14 cellular contexts compared by ENCODE assay signal in genomic region chr2:112149866-112150435, GRCh38. TPM values are rescaled to one million over a fixed set of nuclear protein-coding genes. Genes with fewer than 3 reads are reported as not detected.
DNase-seq lines count a peak whose midpoint lies in the region; ATAC-seq and TF ChIP-seq lines count a peak whose summit lies in the region.
"Had no signal": no experiment of that assay in that cellular context is flagged by ENCODE, and none has a peak within 500 bp of the region (broad histone marks: within the 10 kb centered on the region; RNA-seq: fewer than 3 reads in every experiment).

No MANE protein-coding gene starts in this region.

- H4K20me1 ChIP-seq in osteoblast (ENCODE audit: insufficient read depth, low read length): no peaks in the 10 kb centered on the region

- H3K27ac Mint-ChIP-seq in activated T-helper 2 cell treated with anti-CD3 and anti-CD28 coated beads, Interferon-gamma antibody, Interleukin-2, Interleukin-4, amounts not matched to agents 10 μg/mL and 5 μg/mL and 100 μg/mL, durations not matched to agents 14 hours and 24 hours and 36 hours: no peak overlapping the region
- no peak overlapping the region for H3K27ac Mint-ChIP-seq in naive thymus-derived CD8-positive, alpha-beta T cell

- peaks cover 0 to 19% (median 2%) of the 10 kb centered on the region in 12 donors for H3K4me1 ChIP-seq in heart left ventricle
- no peaks in the 10 kb centered on the region for H3K4me1 ChIP-seq in esophagus muscularis mucosa
- peaks cover 61% of the 10 kb centered on the region for H3K4me1 ChIP-seq in osteoblast (ENCODE audit: insufficient read depth, low read length)
- H3K4me1 ChIP-seq: gastrocnemius medialis had no signal

- H3K36me3 Mint-ChIP-seq in activated T-helper 2 cell treated with anti-CD3 and anti-CD28 coated beads, Interferon-gamma antibody, Interleukin-2, Interleukin-4, amounts not matched to agents 10 μg/mL and 5 μg/mL and 100 μg/mL, durations not matched to agents 14 hours and 24 hours and 36 hours (ENCODE audit: low read depth): no peaks in the 10 kb centered on the region
- H3K36me3 Mint-ChIP-seq in naive thymus-derived CD8-positive, alpha-beta T cell: no peaks in the 10 kb centered on the region
- H3K36me3 Mint-ChIP-seq: WTC11 had no signal

- H3K27me3 ChIP-seq in heart left ventricle (no peaks in the 10 kb centered on the region), esophagus muscularis mucosa (no peaks in the 10 kb centered on the region), osteoblast (ENCODE audit: insufficient read depth, low read length) (no peaks in the 10 kb centered on the region)

- peaks cover 4% of the 10 kb centered on the region for H3K27me3 Mint-ChIP-seq in activated T-helper 2 cell treated with anti-CD3 and anti-CD28 coated beads, Interferon-gamma antibody, Interleukin-2, Interleukin-4, amounts not matched to agents 10 μg/mL and 5 μg/mL and 100 μg/mL, durations not matched to agents 14 hours and 24 hours and 36 hours (ENCODE audit: low read depth)
- H3K27me3 Mint-ChIP-seq in naive thymus-derived CD8-positive, alpha-beta T cell: peaks cover 0 to 2% (median 0%) of the 10 kb centered on the region in 5 donors

- ATAC-seq in heart left ventricle: peak in 1 of 4 donors; percentile 18
- ATAC-seq in Right ventricle myocardium superior (ENCODE audit: poor library complexity): no peak
- ATAC-seq in naive thymus-derived CD8-positive, alpha-beta T cell: no peak
- ATAC-seq: activated naive CD4-positive, alpha-beta T cell treated with anti-CD3 and anti-CD28 coated beads, Interleukin-2, amount 50 U/mL, for 72 hours; effector memory CD8-positive, alpha-beta T cell; WTC11 had no signal

- H3K4me1 Mint-ChIP-seq in activated T-helper 2 cell treated with anti-CD3 and anti-CD28 coated beads, Interferon-gamma antibody, Interleukin-2, Interleukin-4, amounts not matched to agents 10 μg/mL and 5 μg/mL and 100 μg/mL, durations not matched to agents 14 hours and 24 hours and 36 hours (ENCODE audit: low read depth): peaks cover 9% of the 10 kb centered on the region
- H3K4me1 Mint-ChIP-seq in naive thymus-derived CD8-positive, alpha-beta T cell: peaks cover 4 to 8% (median 6%) of the 10 kb centered on the region in 4 donors

- peak overlapping the region; percentile 42 for H2AFZ ChIP-seq in osteoblast (ENCODE audit: low read length)

- H3K9me3 Mint-ChIP-seq in activated T-helper 2 cell treated with anti-CD3 and anti-CD28 coated beads, Interferon-gamma antibody, Interleukin-2, Interleukin-4, amounts not matched to agents 10 μg/mL and 5 μg/mL and 100 μg/mL, durations not matched to agents 14 hours and 24 hours and 36 hours: no peaks in the 10 kb centered on the region
- H3K9me3 Mint-ChIP-seq in naive thymus-derived CD8-positive, alpha-beta T cell: no peaks in the 10 kb centered on the region
- H3K9me3 Mint-ChIP-seq: effector memory CD8-positive, alpha-beta T cell; WTC11 had no signal

- DNase-seq in heart left ventricle (no peak), Right ventricle myocardium superior (no peak), esophagus muscularis mucosa (ENCODE audit: extremely low spot score) (peak; percentile 68), osteoblast (ENCODE audit: insufficient read length, low spot score, missing footprints) (no peak), OCI-M1 (lab: John Stamatoyannopoulos, UW) (no peak), NCI-H1092 treated with DMSO at 0.1 percent for 48 hours (lab: John Stamatoyannopoulos, UW) (no peak)
- DNase-seq in activated T-helper 2 cell treated with anti-CD3 and anti-CD28 coated beads, Interferon-gamma antibody, Interleukin-2, Interleukin-4, amounts not matched to agents 10 μg/mL and 5 μg/mL and 100 μg/mL, durations not matched to agents 14 hours and 24 hours and 36 hours (ENCODE audit: low spot score): no peak
- DNase-seq in naive thymus-derived CD8-positive, alpha-beta T cell: no peak
- DNase-seq: effector memory CD8-positive, alpha-beta T cell; NCI-H146; SW 1271 had no signal

- no peak overlapping the region for H3K4me3 Mint-ChIP-seq in activated T-helper 2 cell treated with anti-CD3 and anti-CD28 coated beads, Interferon-gamma antibody, Interleukin-2, Interleukin-4, amounts not matched to agents 10 μg/mL and 5 μg/mL and 100 μg/mL, durations not matched to agents 14 hours and 24 hours and 36 hours (ENCODE audit: low read depth)
- no peak overlapping the region for H3K4me3 Mint-ChIP-seq in naive thymus-derived CD8-positive, alpha-beta T cell
- H3K4me3 Mint-ChIP-seq: effector memory CD8-positive, alpha-beta T cell; WTC11 had no signal

- WGBS in heart left ventricle, 4 donors: 52 to 74% (median 69%) methylated on average over 7 of the region's 7 CpGs
- 83% methylated on average over 3 of the region's 7 CpGs for WGBS in esophagus muscularis mucosa

- TF ChIP-seq CTCF in heart left ventricle (IDR thresholded peaks at IDR 0.05) (no peak), esophagus muscularis mucosa (IDR thresholded peaks at IDR 0.05) (no peak), osteoblast (IDR thresholded peaks at IDR 0.05; ENCODE audit: extremely low read depth, low read depth, low read length) (no peak)

- no peak for TF ChIP-seq EP300 in esophagus muscularis mucosa (IDR thresholded peaks at IDR 0.05)

- H3K36me3 ChIP-seq in heart left ventricle: no peaks in the 10 kb centered on the region
- H3K36me3 ChIP-seq in esophagus muscularis mucosa: no peaks in the 10 kb centered on the region
- no peaks in the 10 kb centered on the region for H3K36me3 ChIP-seq in osteoblast (ENCODE audit: insufficient read depth, low read length)
- H3K36me3 ChIP-seq: gastrocnemius medialis had no signal

- H3K4me3 ChIP-seq in heart left ventricle (no peak overlapping the region), esophagus muscularis mucosa (no peak overlapping the region), osteoblast (ENCODE audit: insufficient read depth, low read length) (no peak overlapping the region)
- H3K4me3 ChIP-seq: gastrocnemius medialis had no signal

- intact Hi-C loops in heart left ventricle (cut with DNase I): loop anchor here in 1 of 10 donors (10.0 kb wide), 1 partner anchor 95 kb away; no protein-coding TSS in a partner anchor
- intact Hi-C loops in Right ventricle myocardium superior (cut with DNase I): no loop called here
- intact Hi-C loops in esophagus muscularis mucosa (cut with DNase I): no loop called here
- intact Hi-C loops in activated T-helper 2 cell treated with anti-CD3 and anti-CD28 coated beads, Interferon-gamma antibody, Interleukin-2, Interleukin-4, amounts not matched to agents 10 μg/mL and 5 μg/mL and 100 μg/mL, durations not matched to agents 14 hours and 24 hours and 36 hours (cut with micrococcal nuclease): loop anchor here (5.0 kb wide), 1 partner anchor 37 kb away; no protein-coding TSS in a partner anchor

- peaks cover 3% of the 10 kb centered on the region for H3K79me2 ChIP-seq in osteoblast (ENCODE audit: insufficient read depth, low read length)

- POLR2A ChIA-PET in naive thymus-derived CD8-positive, alpha-beta T cell (lab: Charles Lee): interaction anchor here (0.6 kb wide), 1 partner anchor 1031 kb away, joined by 3 read pairs; no protein-coding TSS in a partner anchor

- H3K9me3 ChIP-seq in heart left ventricle (no peaks in the 10 kb centered on the region), esophagus muscularis mucosa (no peaks in the 10 kb centered on the region), osteoblast (ENCODE audit: low read depth, low read length) (no peaks in the 10 kb centered on the region)
- H3K9me3 ChIP-seq: gastrocnemius medialis had no signal

- TF ChIP-seq POLR2A in heart left ventricle (IDR thresholded peaks at IDR 0.05) (no peak), esophagus muscularis mucosa (IDR thresholded peaks at IDR 0.05; ENCODE audit: low read depth) (no peak)

- H3K27ac ChIP-seq in heart left ventricle (peak overlapping the region in 9 of 12 donors; percentile 22 to 60 (median 32)), esophagus muscularis mucosa (replicated peaks in 1 of 4) (no peak overlapping the region), osteoblast (ENCODE audit: low read depth, low read length) (peak overlapping the region; percentile 98)

- H3K4me2 ChIP-seq in osteoblast (ENCODE audit: insufficient read depth, low read length): peak overlapping the region; percentile 21

RNA-seq across cellular contexts. Expression of gene FBLN7, which starts 11.8 kb away (rescaled TPM):
- total RNA-seq in heart left ventricle (1 to 10 TPM in 3 of 9 donors, under 1 TPM in 5, not detected in 1; 0.35 to 2.9 (median 0.74) TPM), Right ventricle myocardium superior (0.38 TPM), esophagus muscularis mucosa (1 to 10 TPM; 1.1 to 2.1 (median 1.8) TPM), osteoblast (5.3 and 5.8 TPM in 2 replicates)
- polyA plus RNA-seq in heart left ventricle: under 1 TPM; 0.23 to 0.44 TPM
- 16.7 and 17.0 TPM in 2 replicates for total RNA-seq in activated T-helper 2 cell treated with anti-CD3 and anti-CD28 coated beads, Interferon-gamma antibody, Interleukin-2, Interleukin-4, amounts not matched to agents 10 μg/mL and 5 μg/mL and 100 μg/mL, durations not matched to agents 14 hours and 24 hours and 36 hours
- total RNA-seq in naive thymus-derived CD8-positive, alpha-beta T cell: 10 to 100 TPM in 1 of 2 experiments, 1 to 10 TPM in 1; 9.8 to 10.3 TPM
- polyA plus RNA-seq in naive thymus-derived CD8-positive, alpha-beta T cell: 1 to 10 TPM in 1 of 3 donors, under 1 TPM in 2; 0.16 to 1.8 (median 0.92) TPM

Comparison
In these comparisons a context has a peak if more than half of its experiments do, and no peak if none do; other contexts are left out.
1. H3K27ac ChIP-seq: peak in heart left ventricle (9 of 12) and osteoblast (single experiment); none in esophagus muscularis mucosa (0 of 4).